In genomic region chr1:148334339-148335130, GRCh38 we compare ENCODE assay signal across 1 cellular context.
A peak's percentile ranks its signal among the peaks of the same experiment; 100 is the strongest.
TF ChIP-seq lines count a peak whose summit lies in the region.

No MANE protein-coding gene starts in this region.

TF ChIP-seq in WTC11, 78 proteins besides CTCF, POLR2A, EP300 and RAD21 (continued from another document):
- TF ChIP-seq E2F1 (CRISPR knock-in tag; IDR thresholded peaks at IDR 0.05), result 0 out of 2 replicates have a peak, but pooled peaks have one; percentile 40
- peak; percentile 69; the same call in 1 of the 2 replicates for TF ChIP-seq E2F4 (CRISPR knock-in tag; IDR thresholded peaks at IDR 0.05; ENCODE audit: borderline replicate concordance, low read depth)
- peak; percentile 98 for TF ChIP-seq NFATC4 (CRISPR knock-in tag; IDR thresholded peaks at IDR 0.05)
- TF ChIP-seq NR3C1 (CRISPR knock-in tag; conservative IDR thresholded peaks at IDR 0.05; ENCODE audit: low read depth), result no peak
- peak; percentile 99 for TF ChIP-seq ZNF532 (CRISPR knock-in tag; IDR thresholded peaks at IDR 0.05; ENCODE audit: borderline replicate concordance)
- TF ChIP-seq FOXK1 (CRISPR knock-in tag; IDR thresholded peaks at IDR 0.05), result peak; percentile 90; the same call in 1 of the 2 replicates
- TF ChIP-seq JAZF1 (CRISPR knock-in tag; IDR thresholded peaks at IDR 0.05), result no peak
- no peak for TF ChIP-seq MXD4 (CRISPR knock-in tag; IDR thresholded peaks at IDR 0.05; ENCODE audit: borderline replicate concordance)
- TF ChIP-seq RELA (CRISPR knock-in tag; IDR thresholded peaks at IDR 0.05; ENCODE audit: borderline replicate concordance), result no peak
- TF ChIP-seq KAT7 (CRISPR knock-in tag; IDR thresholded peaks at IDR 0.05; ENCODE audit: borderline replicate concordance), result no peak
- TF ChIP-seq EMX1 (CRISPR knock-in tag; IDR thresholded peaks at IDR 0.05), result peak; percentile 98
- TF ChIP-seq NFYB (CRISPR knock-in tag; conservative IDR thresholded peaks at IDR 0.05; ENCODE audit: low read depth), result peak; percentile 30
- peak; percentile 82 for TF ChIP-seq TEAD4 (CRISPR knock-in tag; IDR thresholded peaks at IDR 0.05)
- no peak for TF ChIP-seq ZMAT4 (CRISPR knock-in tag; IDR thresholded peaks at IDR 0.05)
- TF ChIP-seq RORB (CRISPR knock-in tag; IDR thresholded peaks at IDR 0.05), result no peak
- peak; percentile 75; the same call in 1 of the 2 replicates for TF ChIP-seq TEAD1 (CRISPR knock-in tag; IDR thresholded peaks at IDR 0.05)
- TF ChIP-seq ZBTB21 (CRISPR knock-in tag; IDR thresholded peaks at IDR 0.05; ENCODE audit: borderline replicate concordance), result peak; percentile 79
- TF ChIP-seq ZNF219 (CRISPR knock-in tag; IDR thresholded peaks at IDR 0.05; ENCODE audit: borderline replicate concordance), result peak; percentile 77
- peak; percentile 78; the same call in 1 of the 2 replicates for TF ChIP-seq E2F5 (CRISPR knock-in tag; IDR thresholded peaks at IDR 0.05)
- no peak for TF ChIP-seq HMGA2 (CRISPR knock-in tag; IDR thresholded peaks at IDR 0.05)
- 0 out of 2 replicates have a peak, but pooled peaks have one; percentile 19 for TF ChIP-seq FOXJ3 (CRISPR knock-in tag; IDR thresholded peaks at IDR 0.05; ENCODE audit: borderline replicate concordance)
- no peak for TF ChIP-seq OVOL2 (CRISPR knock-in tag; IDR thresholded peaks at IDR 0.05; ENCODE audit: borderline replicate concordance)
- TF ChIP-seq MAX (CRISPR knock-in tag; IDR thresholded peaks at IDR 0.05), result peak; percentile 74
- TF ChIP-seq FOXP1 (CRISPR knock-in tag; IDR thresholded peaks at IDR 0.05; ENCODE audit: borderline replicate concordance), result peak; percentile 87
- TF ChIP-seq USF2 (CRISPR knock-in tag; IDR thresholded peaks at IDR 0.05), result no peak
TF ChIP-seq in WTC11: peak in this region for 45.
